8 cellular contexts compared by ENCODE assay signal in genomic region chr20:24160563-24161355, GRCh38.
A peak's percentile ranks its signal among the peaks of the same experiment; 100 is the strongest.
DNase-seq lines count a peak whose midpoint lies in the region; ATAC-seq, FAIRE-seq and TF ChIP-seq lines count a peak whose summit lies in the region.

No MANE protein-coding gene starts in this region.

- DNase-seq in D721Med (ENCODE audit: insufficient read length, low spot score) (no peak), HFF-Myc (ENCODE audit: extremely low read depth, low read depth) (no peak), SK-N-DZ (ENCODE audit: low spot score) (peak; percentile 31), foreskin keratinocyte (peak in 1 of 2 donors; percentile 36), omental fat pad (ENCODE audit: low spot score) (no peak), NCI-H774 (lab: John Stamatoyannopoulos, UW) (no peak)

- no peaks in the 10 kb centered on the region for H3K27me3 ChIP-seq in foreskin keratinocyte

- H3K4me1 ChIP-seq in foreskin keratinocyte: no peaks in the 10 kb centered on the region

- H3K4me3 ChIP-seq in HFF-Myc (replicated peaks; ENCODE audit: low read depth, low read length): no peak overlapping the region

- ATAC-seq in foreskin keratinocyte (peak; percentile 83), omental fat pad (ENCODE audit: low FRiP score) (peak; percentile 82), GM19035 (IDR thresholded peaks at IDR 0.05; ENCODE audit: unreplicated experiment) (no peak), GM18861 (IDR thresholded peaks at IDR 0.05; ENCODE audit: unreplicated experiment) (no peak)

- H3K27ac ChIP-seq in foreskin keratinocyte: no peak overlapping the region

- no peak for FAIRE-seq in D721Med (lab: Jason Lieb, UNC)

- peak; percentile 81 for TF ChIP-seq CTCF in D721Med (IDR thresholded peaks at IDR 0.05; ENCODE audit: insufficient read depth, missing control alignments)
- TF ChIP-seq CTCF in HFF-Myc (IDR thresholded peaks at IDR 0.05; ENCODE audit: low read depth, low read length, missing control alignments): peak; percentile 59
- peak; percentile 69 for TF ChIP-seq CTCF in foreskin keratinocyte (conservative IDR thresholded peaks at IDR 0.05)
- TF ChIP-seq CTCF in omental fat pad (IDR thresholded peaks at IDR 0.05): peak in 1 of 3 donors; percentile 17

Comparison
In these comparisons a context has a peak if more than half of its experiments do, and no peak if none do; other contexts are left out.
1. ATAC-seq: peak in foreskin keratinocyte (single experiment) and omental fat pad (single experiment); none in GM19035 (single experiment) and GM18861 (single experiment).